ENCODE assay signal across 1 cellular context in the genomic region with DNA sequence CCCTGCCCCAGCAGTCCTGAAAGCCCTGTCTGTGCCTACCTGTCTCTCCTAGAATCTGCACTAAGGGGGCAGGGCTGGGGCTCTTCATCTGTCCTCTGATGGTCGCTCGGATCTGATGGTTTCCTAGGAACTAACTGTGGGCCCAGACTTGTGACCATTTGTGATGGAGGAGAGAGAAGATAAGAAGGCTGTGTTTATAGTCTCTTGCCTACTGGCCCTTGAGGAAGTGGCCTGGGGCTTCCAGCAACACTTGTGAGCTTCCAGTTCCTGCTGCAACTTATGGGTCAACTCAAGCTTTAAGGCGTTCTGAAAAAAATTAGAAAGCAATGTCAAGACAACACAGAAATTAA.
TF ChIP-seq lines count a peak whose summit lies in the region.

No MANE protein-coding gene starts in this region.

TF ChIP-seq in K562, 482 proteins besides CTCF, POLR2A, EP300 and RAD21 (continued from another document and continues in another):
- TF ChIP-seq KDM1A (IDR thresholded peaks at IDR 0.05) = peak in 1 of 2 experiments; percentile 74; a peak in 1 of 4 replicates
- no peak for TF ChIP-seq BRCA1 (IDR thresholded peaks at IDR 0.05)
- no peak for TF ChIP-seq BRCA1 (CRISPR knock-in tag; IDR thresholded peaks at IDR 0.05)
- TF ChIP-seq ZNF274 (IDR thresholded peaks at IDR 0.05; ENCODE audit: borderline replicate concordance, low read depth, low read length) = no peak
- no peak for TF ChIP-seq TEAD2 (tag; IDR thresholded peaks at IDR 0.05)
- peak; percentile 51; the same call in 1 of the 2 replicates for TF ChIP-seq CXXC5 (CRISPR knock-in tag; IDR thresholded peaks at IDR 0.05)
- TF ChIP-seq GATA2 (CRISPR knock-in tag; IDR thresholded peaks at IDR 0.05) = peak; percentile 68; the same call in 1 of the 2 replicates
- TF ChIP-seq, protein P1, sequence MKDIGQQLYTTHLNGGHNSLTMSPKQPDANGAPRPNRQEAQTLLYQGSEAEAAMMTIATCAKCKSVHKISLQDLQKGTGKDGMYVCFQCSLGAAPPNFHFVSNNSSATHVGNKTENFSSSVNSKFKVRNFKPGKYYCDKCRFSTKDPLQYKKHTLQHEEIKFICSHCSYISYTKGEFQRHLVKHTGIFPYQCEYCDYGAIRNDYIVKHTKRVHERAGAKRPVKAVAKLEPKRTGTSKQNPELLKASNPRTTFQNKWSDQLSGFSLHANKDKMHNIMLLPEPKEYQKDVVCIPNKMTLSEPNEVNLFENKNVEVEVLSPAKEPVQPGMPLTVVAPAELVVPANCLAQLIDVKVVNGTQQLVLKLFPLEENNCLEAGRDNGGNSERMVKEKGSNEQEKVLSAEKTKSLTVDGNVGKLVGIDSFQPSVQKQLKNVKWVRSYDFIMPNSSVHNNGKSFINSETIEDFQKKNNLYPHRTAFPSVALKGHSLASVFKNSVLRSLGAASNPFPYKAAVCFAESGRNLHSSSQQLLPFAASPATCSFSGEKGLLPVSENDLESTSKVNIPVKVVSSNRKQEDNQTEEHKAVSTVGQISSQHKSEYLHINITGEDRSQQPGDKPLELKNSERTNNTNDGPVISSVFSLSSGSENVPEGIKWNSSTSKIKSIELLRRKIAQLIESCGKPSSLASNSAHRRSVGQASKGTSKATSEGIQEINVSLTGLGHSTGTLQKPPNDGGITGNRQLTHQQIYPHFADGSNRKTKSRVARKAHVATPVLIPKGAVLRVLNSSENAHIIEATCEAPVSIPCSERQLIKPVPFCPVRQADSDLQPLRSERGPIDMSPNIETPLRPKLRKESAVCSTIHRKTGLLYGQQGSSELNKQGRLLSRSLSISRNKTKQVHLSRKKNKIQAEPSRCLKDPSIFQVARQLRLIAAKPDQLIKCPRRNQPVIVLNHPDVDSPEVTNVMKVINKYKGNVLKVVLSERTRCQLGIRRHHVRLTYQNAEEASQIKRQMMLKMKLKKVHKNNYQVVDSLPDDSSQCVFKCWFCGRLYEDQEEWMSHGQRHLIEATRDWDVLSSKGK (CRISPR knock-in tag; IDR thresholded peaks at IDR 0.05) = no peak
- TF ChIP-seq, protein P2, sequence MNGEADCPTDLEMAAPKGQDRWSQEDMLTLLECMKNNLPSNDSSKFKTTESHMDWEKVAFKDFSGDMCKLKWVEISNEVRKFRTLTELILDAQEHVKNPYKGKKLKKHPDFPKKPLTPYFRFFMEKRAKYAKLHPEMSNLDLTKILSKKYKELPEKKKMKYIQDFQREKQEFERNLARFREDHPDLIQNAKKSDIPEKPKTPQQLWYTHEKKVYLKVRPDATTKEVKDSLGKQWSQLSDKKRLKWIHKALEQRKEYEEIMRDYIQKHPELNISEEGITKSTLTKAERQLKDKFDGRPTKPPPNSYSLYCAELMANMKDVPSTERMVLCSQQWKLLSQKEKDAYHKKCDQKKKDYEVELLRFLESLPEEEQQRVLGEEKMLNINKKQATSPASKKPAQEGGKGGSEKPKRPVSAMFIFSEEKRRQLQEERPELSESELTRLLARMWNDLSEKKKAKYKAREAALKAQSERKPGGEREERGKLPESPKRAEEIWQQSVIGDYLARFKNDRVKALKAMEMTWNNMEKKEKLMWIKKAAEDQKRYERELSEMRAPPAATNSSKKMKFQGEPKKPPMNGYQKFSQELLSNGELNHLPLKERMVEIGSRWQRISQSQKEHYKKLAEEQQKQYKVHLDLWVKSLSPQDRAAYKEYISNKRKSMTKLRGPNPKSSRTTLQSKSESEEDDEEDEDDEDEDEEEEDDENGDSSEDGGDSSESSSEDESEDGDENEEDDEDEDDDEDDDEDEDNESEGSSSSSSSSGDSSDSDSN (IDR thresholded peaks at IDR 0.05; ENCODE audit: borderline replicate concordance in 1 of 2, low read depth in 2 of 2, low read length in 2 of 2) = peak in 1 of 2 experiments; percentile 80; a peak in 1 of 4 replicates
- no peak for TF ChIP-seq FOXP4 (CRISPR knock-in tag; IDR thresholded peaks at IDR 0.05; ENCODE audit: borderline replicate concordance)
- TF ChIP-seq ELF1 (tag; IDR thresholded peaks at IDR 0.05) = peak; percentile 33; the same call in 1 of the 2 replicates
- TF ChIP-seq, protein P3, sequence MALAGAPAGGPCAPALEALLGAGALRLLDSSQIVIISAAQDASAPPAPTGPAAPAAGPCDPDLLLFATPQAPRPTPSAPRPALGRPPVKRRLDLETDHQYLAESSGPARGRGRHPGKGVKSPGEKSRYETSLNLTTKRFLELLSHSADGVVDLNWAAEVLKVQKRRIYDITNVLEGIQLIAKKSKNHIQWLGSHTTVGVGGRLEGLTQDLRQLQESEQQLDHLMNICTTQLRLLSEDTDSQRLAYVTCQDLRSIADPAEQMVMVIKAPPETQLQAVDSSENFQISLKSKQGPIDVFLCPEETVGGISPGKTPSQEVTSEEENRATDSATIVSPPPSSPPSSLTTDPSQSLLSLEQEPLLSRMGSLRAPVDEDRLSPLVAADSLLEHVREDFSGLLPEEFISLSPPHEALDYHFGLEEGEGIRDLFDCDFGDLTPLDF (CRISPR knock-in tag; IDR thresholded peaks at IDR 0.05) = no peak
- no peak for TF ChIP-seq KAT7 (CRISPR knock-in tag; IDR thresholded peaks at IDR 0.05; ENCODE audit: borderline replicate concordance)
- TF ChIP-seq ZNF830 (CRISPR knock-in tag; IDR thresholded peaks at IDR 0.05) = no peak
- 0 out of 2 replicates have a peak, but pooled peaks have one; percentile 38 for TF ChIP-seq CCAR2 (IDR thresholded peaks at IDR 0.05; ENCODE audit: low read depth, low read length)
- TF ChIP-seq FOXA1 (IDR thresholded peaks at IDR 0.05; ENCODE audit: borderline replicate concordance) = no peak
- peak; percentile 40; the same call in 1 of the 2 replicates for TF ChIP-seq BHLHE40 (IDR thresholded peaks at IDR 0.05; ENCODE audit: low read length)
- peak in 1 of 2 experiments; percentile 33; a peak in 1 of 4 replicates for TF ChIP-seq SIN3A (IDR thresholded peaks at IDR 0.05; ENCODE audit: borderline replicate concordance in 2 of 2, control insufficient read depth in 1 of 2, low read depth in 2 of 2, low read length in 2 of 2)
- TF ChIP-seq CBFA2T2 (conservative IDR thresholded peaks at IDR 0.05) = peak; percentile 48
- no peak for TF ChIP-seq SETDB1 (IDR thresholded peaks at IDR 0.05; ENCODE audit: low read length)
- TF ChIP-seq NFYB (IDR thresholded peaks at IDR 0.05; ENCODE audit: extremely low read depth, insufficient read length) = no peak
- TF ChIP-seq RFX7 (CRISPR knock-in tag; IDR thresholded peaks at IDR 0.05) = no peak
- 0 out of 2 replicates have a peak, but pooled peaks have one; percentile 37 for TF ChIP-seq SMARCE1 (IDR thresholded peaks at IDR 0.05)
- TF ChIP-seq BRF1 (IDR thresholded peaks at IDR 0.05; ENCODE audit: borderline replicate concordance, extremely low read depth, insufficient read length) = no peak
- TF ChIP-seq ATF1 (CRISPR knock-in tag; IDR thresholded peaks at IDR 0.05) = no peak
- TF ChIP-seq ATF1 (tag; IDR thresholded peaks at IDR 0.05) = peak; percentile 44
- TF ChIP-seq ZNF121 (CRISPR knock-in tag; conservative IDR thresholded peaks at IDR 0.05) = no peak
- TF ChIP-seq EGR1 (conservative IDR thresholded peaks at IDR 0.05) = no peak
- TF ChIP-seq MYC (IDR thresholded peaks at IDR 0.05; ENCODE audit: low read depth, low read length) = peak; percentile 50; the same call in 1 of the 2 replicates
- TF ChIP-seq MYC (CRISPR knock-in tag; IDR thresholded peaks at IDR 0.05; ENCODE audit: borderline replicate concordance, low read depth) = no peak
- TF ChIP-seq JUN (IDR thresholded peaks at IDR 0.05; ENCODE audit: borderline replicate concordance, low read depth, low read length) = no peak
- TF ChIP-seq JUN (CRISPR knock-in tag; IDR thresholded peaks at IDR 0.05; ENCODE audit: borderline replicate concordance) = no peak
- TF ChIP-seq, protein P4, sequence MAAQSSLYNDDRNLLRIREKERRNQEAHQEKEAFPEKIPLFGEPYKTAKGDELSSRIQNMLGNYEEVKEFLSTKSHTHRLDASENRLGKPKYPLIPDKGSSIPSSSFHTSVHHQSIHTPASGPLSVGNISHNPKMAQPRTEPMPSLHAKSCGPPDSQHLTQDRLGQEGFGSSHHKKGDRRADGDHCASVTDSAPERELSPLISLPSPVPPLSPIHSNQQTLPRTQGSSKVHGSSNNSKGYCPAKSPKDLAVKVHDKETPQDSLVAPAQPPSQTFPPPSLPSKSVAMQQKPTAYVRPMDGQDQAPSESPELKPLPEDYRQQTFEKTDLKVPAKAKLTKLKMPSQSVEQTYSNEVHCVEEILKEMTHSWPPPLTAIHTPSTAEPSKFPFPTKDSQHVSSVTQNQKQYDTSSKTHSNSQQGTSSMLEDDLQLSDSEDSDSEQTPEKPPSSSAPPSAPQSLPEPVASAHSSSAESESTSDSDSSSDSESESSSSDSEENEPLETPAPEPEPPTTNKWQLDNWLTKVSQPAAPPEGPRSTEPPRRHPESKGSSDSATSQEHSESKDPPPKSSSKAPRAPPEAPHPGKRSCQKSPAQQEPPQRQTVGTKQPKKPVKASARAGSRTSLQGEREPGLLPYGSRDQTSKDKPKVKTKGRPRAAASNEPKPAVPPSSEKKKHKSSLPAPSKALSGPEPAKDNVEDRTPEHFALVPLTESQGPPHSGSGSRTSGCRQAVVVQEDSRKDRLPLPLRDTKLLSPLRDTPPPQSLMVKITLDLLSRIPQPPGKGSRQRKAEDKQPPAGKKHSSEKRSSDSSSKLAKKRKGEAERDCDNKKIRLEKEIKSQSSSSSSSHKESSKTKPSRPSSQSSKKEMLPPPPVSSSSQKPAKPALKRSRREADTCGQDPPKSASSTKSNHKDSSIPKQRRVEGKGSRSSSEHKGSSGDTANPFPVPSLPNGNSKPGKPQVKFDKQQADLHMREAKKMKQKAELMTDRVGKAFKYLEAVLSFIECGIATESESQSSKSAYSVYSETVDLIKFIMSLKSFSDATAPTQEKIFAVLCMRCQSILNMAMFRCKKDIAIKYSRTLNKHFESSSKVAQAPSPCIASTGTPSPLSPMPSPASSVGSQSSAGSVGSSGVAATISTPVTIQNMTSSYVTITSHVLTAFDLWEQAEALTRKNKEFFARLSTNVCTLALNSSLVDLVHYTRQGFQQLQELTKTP (IDR thresholded peaks at IDR 0.05; ENCODE audit: low read depth in 1 of 2, partially characterized antibody in 2 of 2) = peak in 1 of 2 experiments; percentile 45
- TF ChIP-seq JUND (IDR thresholded peaks at IDR 0.05; ENCODE audit: borderline replicate concordance, low read depth, low read length) = peak; percentile 63; the same call in 1 of the 2 replicates
- TF ChIP-seq JUND (tag; IDR thresholded peaks at IDR 0.05; ENCODE audit: borderline replicate concordance, low read depth, low read length) = peak; percentile 17; the same call in 1 of the 3 replicates
- no peak for TF ChIP-seq SUPT5H (IDR thresholded peaks at IDR 0.05)
- no peak for TF ChIP-seq DNMT1 (IDR thresholded peaks at IDR 0.05)
- TF ChIP-seq ESRRA (IDR thresholded peaks at IDR 0.05; ENCODE audit: borderline replicate concordance, low read depth) = peak; percentile 94
- TF ChIP-seq YY1 (IDR thresholded peaks at IDR 0.05; ENCODE audit: borderline replicate concordance in 1 of 3, control insufficient read depth in 1 of 3, extremely low read depth in 1 of 3, insufficient read depth in 3 of 3, insufficient read length in 1 of 3, insufficient replicate concordance in 2 of 3, low read depth in 1 of 3, low read length in 2 of 3) = peak in 1 of 3 experiments; percentile 60
- TF ChIP-seq SNRNP70 (optimal IDR thresholded peaks at IDR 0.05; ENCODE audit: low read depth, low read length) = no peak
- TF ChIP-seq, protein P5, sequence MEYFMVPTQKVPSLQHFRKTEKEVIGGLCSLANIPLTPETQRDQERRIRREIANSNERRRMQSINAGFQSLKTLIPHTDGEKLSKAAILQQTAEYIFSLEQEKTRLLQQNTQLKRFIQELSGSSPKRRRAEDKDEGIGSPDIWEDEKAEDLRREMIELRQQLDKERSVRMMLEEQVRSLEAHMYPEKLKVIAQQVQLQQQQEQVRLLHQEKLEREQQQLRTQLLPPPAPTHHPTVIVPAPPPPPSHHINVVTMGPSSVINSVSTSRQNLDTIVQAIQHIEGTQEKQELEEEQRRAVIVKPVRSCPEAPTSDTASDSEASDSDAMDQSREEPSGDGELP (CRISPR knock-in tag; IDR thresholded peaks at IDR 0.05; ENCODE audit: borderline replicate concordance) = peak; percentile 29; the same call in 1 of the 2 replicates
- peak; percentile 63; the same call in 1 of the 2 replicates for TF ChIP-seq HDAC2 (IDR thresholded peaks at IDR 0.05)
- TF ChIP-seq ZNF24 (IDR thresholded peaks at IDR 0.05) = no peak
